Comparison of ENCODE assay signal across 21 cellular contexts in genomic region chr7:7745966-7746365, GRCh38.
"Had no signal": no experiment of that assay in that cellular context is flagged by ENCODE, and none has a peak within 500 bp of the region (broad histone marks: within the 10 kb centered on the region; RNA-seq: fewer than 3 reads in every experiment).

No MANE protein-coding gene starts in this region.

- H3K27me3 ChIP-seq: sigmoid colon, upper lobe of left lung had no signal

- FAIRE-seq: frontal cortex had no signal

- DNase-seq: activated CD4-positive, alpha-beta T cell treated with anti-CD3 and anti-CD28 coated beads for 1 hour; activated CD4-positive, alpha-beta T cell treated with anti-CD3 and anti-CD28 coated beads, Interleukin-2, amount 50 U/mL, for 1 hour; activated T-cell treated with anti-CD3 and anti-CD28 coated beads, Interleukin-2, amount 50 U/mL, for 1 hour; aorta; central memory CD4-positive, alpha-beta T cell; dermis blood vessel endothelial cell; effector CD8-positive, alpha-beta T cell; glutamatergic neuron; hippocampal formation; kidney glomerular epithelial cell; mesenchymal stem cell; posterior cingulate gyrus; sigmoid colon; stimulated activated CD4-positive, alpha-beta T cell treated with anti-CD3 and anti-CD28 coated beads, Interleukin-2, amount 100 ng/mL, for 48 hours; stimulated activated CD8-positive, alpha-beta memory T cell treated with anti-CD3 and anti-CD28 coated beads, Interleukin-4, amount 100 ng/mL, for 48 hours; stimulated activated naive CD4-positive, alpha-beta T cell treated with Interleukin-2 at 50 U/mL for 16 hours; SW 1271; T-helper 17 cell; upper lobe of left lung had no signal

- H3K36me3 ChIP-seq: sigmoid colon, upper lobe of left lung had no signal

- H3K4me3 ChIP-seq: sigmoid colon, upper lobe of left lung had no signal

- H3K9me3 ChIP-seq: sigmoid colon, upper lobe of left lung had no signal

- H3K27ac ChIP-seq: sigmoid colon, upper lobe of left lung had no signal

- ATAC-seq: activated naive CD4-positive, alpha-beta T cell treated with anti-CD3 and anti-CD28 coated beads, Interleukin-2, amount 50 U/mL, for 72 hours; T-helper 17 cell had no signal

- H3K4me1 ChIP-seq: upper lobe of left lung had no signal
